ENCODE assay signal across 12 cellular contexts in genomic region chr12:122976648-122976975, GRCh38. TPM values are rescaled to one million over a fixed set of nuclear protein-coding genes. Genes with fewer than 3 reads are reported as not detected.
DNase-seq lines count a peak whose midpoint lies in the region; TF ChIP-seq lines count a peak whose summit lies in the region.
"Had no signal": no experiment of that assay in that cellular context is flagged by ENCODE, and none has a peak within 500 bp of the region (broad histone marks: within the 10 kb centered on the region; RNA-seq: fewer than 3 reads in every experiment).

No MANE protein-coding gene starts in this region.

- H3K27ac ChIP-seq in suprapubic skin = no peak overlapping the region

- DNase-seq in activated naive CD4-positive, alpha-beta T cell treated with anti-CD3 and anti-CD28 coated beads, Interleukin-2, amount 50 U/mL, for 16 hours = peak; percentile 10
- no peak for DNase-seq in activated naive CD4-positive, alpha-beta T cell treated with Interleukin-2 at 50 U/mL for 16 hours
- DNase-seq in activated CD8-positive, alpha-beta memory T cell treated with anti-CD3 and anti-CD28 coated beads, Interleukin-2, amount 50 U/mL, for 4 hours = peak; percentile 16
- DNase-seq in immature natural killer cell (no peak), suprapubic skin (ENCODE audit: low spot score in 2 of 2) (no peak), MG63 (no peak), activated gamma-delta T cell treated with Interleukin-2 at 50 U/mL for 16 hours (no peak), DMS153 treated with DMSO at 0.1 percent for 48 hours (lab: John Stamatoyannopoulos, UW; ENCODE audit: unreplicated experiment) (no peak)
- DNase-seq: effector CD8-positive, alpha-beta T cell; NCI-H146; SHP77 treated with DMSO at 0.1 percent for 48 hours; stimulated activated naive CD4-positive, alpha-beta T cell treated with Interleukin-2 at 50 U/mL for 16 hours had no signal

- peaks cover 12 to 20% (median 13%) of the 10 kb centered on the region in 3 donors for H3K27me3 Mint-ChIP-seq in immature natural killer cell (ENCODE audit: low read depth in 3 of 3)

- peak overlapping the region; percentile 73 for H3K4me3 ChIP-seq in suprapubic skin
- H3K4me3 ChIP-seq in MG63 = no peak overlapping the region; the same call in 1 of the 2 replicates

- peak overlapping the region in 4 of 5 donors; percentile 13 to 99 (median 98) for H3K4me3 Mint-ChIP-seq in immature natural killer cell

- no peak for TF ChIP-seq POLR2A in suprapubic skin (IDR thresholded peaks at IDR 0.05)

- H3K36me3 ChIP-seq in suprapubic skin (no peaks in the 10 kb centered on the region), MG63 (peaks cover 15% of the 10 kb centered on the region)

- no peak for TF ChIP-seq CTCF in suprapubic skin (IDR thresholded peaks at IDR 0.05)

- H3K27me3 ChIP-seq in suprapubic skin = no peaks in the 10 kb centered on the region
- no peaks in the 10 kb centered on the region for H3K27me3 ChIP-seq in MG63

- no peaks in the 10 kb centered on the region for H3K36me3 Mint-ChIP-seq in immature natural killer cell

- no peaks in the 10 kb centered on the region for H3K9me3 Mint-ChIP-seq in immature natural killer cell

- H3K27ac Mint-ChIP-seq in immature natural killer cell = peak overlapping the region in 2 of 6 donors; percentile 24 to 98

- TF ChIP-seq EP300 in suprapubic skin (IDR thresholded peaks at IDR 0.05) = no peak

- WGBS in suprapubic skin = 86% methylated on average over 9 of the region's 15 CpGs

- peaks cover 61% of the 10 kb centered on the region for H3K4me1 ChIP-seq in suprapubic skin

- H3K9me3 ChIP-seq in suprapubic skin (no peaks in the 10 kb centered on the region), MG63 (no peaks in the 10 kb centered on the region)

- peaks cover 44% of the 10 kb centered on the region in 2 donors for H3K4me1 Mint-ChIP-seq in immature natural killer cell

RNA-seq across cellular contexts. Expression of gene OGFOD2, which starts 1.6 kb away (rescaled TPM):
- polyA plus RNA-seq in immature natural killer cell = 10 to 100 TPM; 14.4 to 16.6 (median 16.3) TPM
- 10 to 100 TPM in 3 of 4 donors, 1 to 10 TPM in 1; 9.9 to 27.0 (median 13.5) TPM for total RNA-seq in suprapubic skin
- total RNA-seq in MG63 (2014; rRNA removed; shearing (Covaris generic); ENCODE audit: low replicate concordance) = 15.9 and 24.2 TPM in 2 replicates

RNA-seq across cellular contexts. Expression of gene ARL6IP4, which starts 3.9 kb away (rescaled TPM):
- 100 to 1,000 TPM; 131 to 327 (median 245) TPM for polyA plus RNA-seq in immature natural killer cell
- 100 to 1,000 TPM in 3 of 4 donors, 10 to 100 TPM in 1; 87.5 to 149 (median 114) TPM for total RNA-seq in suprapubic skin
- 276 and 413 TPM in 2 replicates for total RNA-seq in MG63 (2014; rRNA removed; shearing (Covaris generic); ENCODE audit: low replicate concordance)

RNA-seq across cellular contexts. Expression of gene ABCB9, which starts 10.3 kb away (rescaled TPM):
- polyA plus RNA-seq in immature natural killer cell = under 1 TPM in 2 of 3 donors, not detected in 1; 0.31 to 0.44 TPM
- 1 to 10 TPM; 2.7 to 9.5 (median 7.4) TPM for total RNA-seq in suprapubic skin
- 6.4 and 10.0 TPM in 2 replicates for total RNA-seq in MG63 (2014; rRNA removed; shearing (Covaris generic); ENCODE audit: low replicate concordance)

Comparison
In these comparisons a context has a peak if more than half of its experiments do, and no peak if none do; other contexts are left out.
1. DNase-seq: peak in activated naive CD4-positive, alpha-beta T cell treated with anti-CD3 and anti-CD28 coated beads, Interleukin-2, amount 50 U/mL, for 16 hours (single experiment) and activated CD8-positive, alpha-beta memory T cell treated with anti-CD3 and anti-CD28 coated beads, Interleukin-2, amount 50 U/mL, for 4 hours (single experiment); none in activated naive CD4-positive, alpha-beta T cell treated with Interleukin-2 at 50 U/mL for 16 hours (single experiment), immature natural killer cell (0 of 3), suprapubic skin (0 of 2), MG63 (single experiment), activated gamma-delta T cell treated with Interleukin-2 at 50 U/mL for 16 hours (single experiment) and DMS153 treated with DMSO at 0.1 percent for 48 hours (single experiment).